In genomic region chr11:3022300-3022967, GRCh38 we compare ENCODE assay signal across 8 cellular contexts. TPM values are rescaled to one million over a fixed set of nuclear protein-coding genes. Genes with fewer than 3 reads are reported as not detected.
DNase-seq lines count a peak whose midpoint lies in the region; TF ChIP-seq lines count a peak whose summit lies in the region.

No MANE protein-coding gene starts in this region.

- CTCF ChIA-PET in activated CD4-positive, alpha-beta T cell treated with anti-CD3 and anti-CD28 coated beads, Interleukin-2, amount 10 ng/mL, durations not matched to agents 7 days and 5 days (lab: Charles Lee) = interaction anchor here (0.7 to 2.1 kb wide), 6 partner anchors 25 to 491 kb away, joined by 3 to 10 read pairs (median 4); partner anchors contain the start of gene PHLDA2

- no peak overlapping the region for H3K4me3 ChIP-seq in astrocyte of the cerebellum (ENCODE audit: low read depth, low read length)

- H3K9me3 Mint-ChIP-seq in activated CD4-positive, alpha-beta T cell treated with anti-CD3 and anti-CD28 coated beads, Interleukin-2, amount 10 ng/mL, durations not matched to agents 7 days and 5 days = no peaks in the 10 kb centered on the region
- no peaks in the 10 kb centered on the region for H3K9me3 Mint-ChIP-seq in nephron progenitor cell

- peaks cover 69% of the 10 kb centered on the region for H3K36me3 Mint-ChIP-seq in activated CD4-positive, alpha-beta T cell treated with anti-CD3 and anti-CD28 coated beads, Interleukin-2, amount 10 ng/mL, durations not matched to agents 7 days and 5 days (ENCODE audit: low read depth)
- peaks cover 13% of the 10 kb centered on the region for H3K36me3 Mint-ChIP-seq in nephron progenitor cell (ENCODE audit: low read depth)

- H3K4me1 Mint-ChIP-seq in activated CD4-positive, alpha-beta T cell treated with anti-CD3 and anti-CD28 coated beads, Interleukin-2, amount 10 ng/mL, durations not matched to agents 7 days and 5 days = peaks cover 55% of the 10 kb centered on the region
- peaks cover 11% of the 10 kb centered on the region for H3K4me1 Mint-ChIP-seq in nephron progenitor cell

- DNase-seq in activated CD4-positive, alpha-beta T cell treated with anti-CD3 and anti-CD28 coated beads, Interleukin-2, amount 10 ng/mL, durations not matched to agents 7 days and 5 days = peak; percentile 37
- DNase-seq in activated CD4-positive, alpha-beta T cell treated with anti-CD3 and anti-CD28 coated beads, Interleukin-2, amount 50 U/mL, for 1 hour = no peak
- DNase-seq in HPDE6-E6E7 (ENCODE audit: extremely low spot score) = peak; percentile 49
- DNase-seq in astrocyte of the cerebellum (ENCODE audit: low read depth) = peak; percentile 26
- no peak for DNase-seq in nephron progenitor cell
- no peak for DNase-seq in NCI-H774 (lab: John Stamatoyannopoulos, UW)
- DNase-seq in DMS53 (lab: John Stamatoyannopoulos, UW) = no peak
- no peak for DNase-seq in NCI-H446 (lab: John Stamatoyannopoulos, UW)

- H3K4me3 Mint-ChIP-seq in activated CD4-positive, alpha-beta T cell treated with anti-CD3 and anti-CD28 coated beads, Interleukin-2, amount 10 ng/mL, durations not matched to agents 7 days and 5 days = peak overlapping the region; percentile 29
- no peak overlapping the region for H3K4me3 Mint-ChIP-seq in nephron progenitor cell

- no peaks in the 10 kb centered on the region for H3K27me3 Mint-ChIP-seq in activated CD4-positive, alpha-beta T cell treated with anti-CD3 and anti-CD28 coated beads, Interleukin-2, amount 10 ng/mL, durations not matched to agents 7 days and 5 days
- H3K27me3 Mint-ChIP-seq in nephron progenitor cell (ENCODE audit: low read depth, poor library complexity) = no peaks in the 10 kb centered on the region

- in situ Hi-C loops in astrocyte of the cerebellum (cut with HindIII; ENCODE audit: low sequenced_read_pairs) = no loop called here

- POLR2A ChIA-PET in activated CD4-positive, alpha-beta T cell treated with anti-CD3 and anti-CD28 coated beads, Interleukin-2, amount 10 ng/mL, durations not matched to agents 7 days and 5 days (lab: Charles Lee) = interaction anchor here (0.7 kb wide), 1 partner anchor 76 kb away, joined by 4 read pairs; no protein-coding TSS in a partner anchor

- H3K27ac Mint-ChIP-seq in activated CD4-positive, alpha-beta T cell treated with anti-CD3 and anti-CD28 coated beads, Interleukin-2, amount 10 ng/mL, durations not matched to agents 7 days and 5 days = peak overlapping the region; percentile 87
- H3K27ac Mint-ChIP-seq in nephron progenitor cell = peak overlapping the region; percentile 34

- TF ChIP-seq CTCF in astrocyte of the cerebellum (IDR thresholded peaks at IDR 0.05; ENCODE audit: low read depth, low read length, missing control alignments) (no peak), nephron progenitor cell (IDR thresholded peaks at IDR 0.05) (no peak)

RNA-seq across cellular contexts. Expression of gene NAP1L4, which starts 30.3 kb away (rescaled TPM):
- 100 to 1,000 TPM; 354 to 367 TPM for total RNA-seq in activated CD4-positive, alpha-beta T cell treated with anti-CD3 and anti-CD28 coated beads, Interleukin-2, amount 10 ng/mL, durations not matched to agents 7 days and 5 days

RNA-seq across cellular contexts. Expression of gene CARS1, which starts 34.8 kb away (rescaled TPM):
- total RNA-seq in activated CD4-positive, alpha-beta T cell treated with anti-CD3 and anti-CD28 coated beads, Interleukin-2, amount 10 ng/mL, durations not matched to agents 7 days and 5 days = 10 to 100 TPM; 81.4 to 97.6 TPM

Comparison
In these comparisons a context has a peak if more than half of its experiments do, and no peak if none do; other contexts are left out.
1. DNase-seq: peak in activated CD4-positive, alpha-beta T cell treated with anti-CD3 and anti-CD28 coated beads, Interleukin-2, amount 10 ng/mL, durations not matched to agents 7 days and 5 days (single experiment), HPDE6-E6E7 (single experiment) and astrocyte of the cerebellum (single experiment); none in activated CD4-positive, alpha-beta T cell treated with anti-CD3 and anti-CD28 coated beads, Interleukin-2, amount 50 U/mL, for 1 hour (single experiment), nephron progenitor cell (single experiment), NCI-H774 (single experiment), DMS53 (single experiment) and NCI-H446 (0 of 2).